Comparison of ENCODE assay signal across 34 cellular contexts in the genomic region with DNA sequence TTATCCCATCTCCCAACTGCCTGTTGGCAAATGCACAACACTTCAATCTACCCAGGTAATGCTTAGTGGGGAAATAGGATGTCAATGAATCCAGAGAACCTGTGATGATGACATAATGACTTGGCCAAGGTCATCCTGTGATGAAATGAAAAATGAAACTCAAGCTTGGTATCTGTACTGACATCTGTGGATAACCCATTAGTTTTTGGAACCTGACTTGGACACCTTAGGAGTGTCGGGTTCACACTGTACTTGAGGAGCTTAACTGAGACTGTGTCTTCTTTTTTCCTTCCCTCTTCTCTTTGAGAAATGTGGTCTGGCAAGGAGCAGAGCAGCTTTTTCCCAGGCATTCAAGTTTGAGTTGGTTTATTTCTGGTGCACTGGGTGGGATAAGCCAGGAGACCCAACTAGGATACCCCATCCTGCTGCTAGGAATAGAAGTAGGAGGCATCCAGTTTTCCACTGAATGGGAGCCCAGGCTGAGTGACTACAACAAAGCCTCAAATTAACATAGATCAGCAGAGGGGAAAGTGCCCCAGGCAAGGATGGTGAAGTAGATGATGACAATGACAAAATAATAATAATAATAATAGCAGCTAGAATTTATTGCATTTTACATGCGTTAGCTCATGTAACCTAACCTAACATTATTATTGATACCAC.
"Had no signal": no experiment of that assay in that cellular context is flagged by ENCODE, and none has a peak within 500 bp of the region (broad histone marks: within the 10 kb centered on the region; RNA-seq: fewer than 3 reads in every experiment).

No MANE protein-coding gene starts in this region.

- H3K9me3 ChIP-seq: adrenal gland had no signal

- H3K36me3 ChIP-seq: adrenal gland, breast epithelium had no signal

- H3K4me2 ChIP-seq: PC-9 had no signal

- H3K27me3 ChIP-seq: adrenal gland, body of pancreas, breast epithelium had no signal

- H3K4me1 ChIP-seq: adrenal gland, body of pancreas, breast epithelium had no signal

- H2AFZ ChIP-seq: PC-9 had no signal

- H3K4me3 ChIP-seq: adrenal gland, body of pancreas, breast epithelium, PC-9 had no signal

- FAIRE-seq: astrocyte, RCC 7860 had no signal

- H3K27ac ChIP-seq: adrenal gland, body of pancreas, breast epithelium, PC-9, RWPE1, VCaP had no signal

- DNase-seq: activated CD4-positive, alpha-beta memory T cell treated with anti-CD3 and anti-CD28 coated beads, Interleukin-2, amount 10 ng/mL, durations not matched to agents 7 days and 5 days; activated CD4-positive, alpha-beta T cell treated with anti-CD3 and anti-CD28 coated beads for 1 hour; activated CD4-positive, alpha-beta T cell treated with anti-CD3 and anti-CD28 coated beads for 48 hours; activated CD4-positive, CD25-positive, alpha-beta regulatory T cell; activated CD8-positive, alpha-beta memory T cell treated with anti-CD3 and anti-CD28 coated beads for 24 hours; activated CD8-positive, alpha-beta memory T cell treated with anti-CD3 and anti-CD28 coated beads, Interleukin-2, amount 10 ng/mL, durations not matched to agents 7 days and 5 days; activated CD8-positive, alpha-beta memory T cell treated with anti-CD3 and anti-CD28 coated beads, Interleukin-2, amount 50 U/mL, for 48 hours; activated gamma-delta T cell; activated naive CD4-positive, alpha-beta T cell treated with Interleukin-2 at 50 U/mL for 16 hours; activated T-cell treated with anti-CD3 and anti-CD28 coated beads, Interleukin-2, amount 50 U/mL, for 48 hours; adrenal gland; body of pancreas; caudate nucleus; cerebellar nuclear complex; Kasumi-1; KG1; MM.1S; MV-4-11; NCI-H1092; NCI-H187 treated with DMSO at 0.1 percent for 48 hours; NCI-H226; NCI-H446 treated with DMSO at 0.1 percent for 48 hours; NCI-H524; PC-9; SIG-M5; SW 1271; T-helper 1 cell; T-helper 2 cell; T-helper 9 cell had no signal
